ENCODE assay signal across 29 cellular contexts in genomic region chr20:48530957-48531356, GRCh38.
DNase-seq lines count a peak whose midpoint lies in the region; ATAC-seq and TF ChIP-seq lines count a peak whose summit lies in the region.
"Had no signal": no experiment of that assay in that cellular context is flagged by ENCODE, and none has a peak within 500 bp of the region (broad histone marks: within the 10 kb centered on the region; RNA-seq: fewer than 3 reads in every experiment).

No MANE protein-coding gene starts in this region.

- H3K36me3 Mint-ChIP-seq in activated T-cell treated with anti-CD3 and anti-CD28 coated beads, Interleukin-2, amount 50 U/mL, for 72 hours (ENCODE audit: insufficient read depth in 2 of 2): no peaks in the 10 kb centered on the region
- H3K36me3 Mint-ChIP-seq: activated naive CD4-positive, alpha-beta T cell treated with anti-CD3 and anti-CD28 coated beads, Interleukin-2, amount 10 ng/mL, durations not matched to agents 7 days and 5 days; naive thymus-derived CD8-positive, alpha-beta T cell; T-cell had no signal

- H3K9me3 ChIP-seq in RWPE2 (ENCODE audit: severe bottlenecking) (no peaks in the 10 kb centered on the region), lower lobe of right lung (no peaks in the 10 kb centered on the region)
- H3K9me3 ChIP-seq: Caco-2, stomach, tibial artery had no signal

- intact Hi-C loops in lower lobe of right lung (cut with DNase I): no loop called here

- peaks cover 33% of the 10 kb centered on the region for H3K27me3 Mint-ChIP-seq in activated T-cell treated with anti-CD3 and anti-CD28 coated beads, Interleukin-2, amount 50 U/mL, for 72 hours (ENCODE audit: low read depth)

- peak; percentile 92 for ATAC-seq in RWPE2 (ENCODE audit: low read depth)
- peak; percentile 38 to 41 for ATAC-seq in lower lobe of right lung
- no peak for ATAC-seq in activated T-cell treated with anti-CD3 and anti-CD28 coated beads, Interleukin-2, amount 50 U/mL, for 72 hours (replicated peaks in 1 of 2)
- ATAC-seq: effector memory CD8-positive, alpha-beta T cell; GM12878; left lobe of liver; naive thymus-derived CD8-positive, alpha-beta T cell; T-cell had no signal

- H3K36me3 ChIP-seq in RWPE2 (ENCODE audit: low read depth) (no peaks in the 10 kb centered on the region), lower lobe of right lung (no peaks in the 10 kb centered on the region)
- H3K36me3 ChIP-seq: SJCRH30, stomach, tibial artery had no signal

- H3K4me1 ChIP-seq in RWPE2 (ENCODE audit: insufficient read depth, poor library complexity, severe bottlenecking): peaks cover 3% of the 10 kb centered on the region
- H3K4me1 ChIP-seq in lower lobe of right lung: no peaks in the 10 kb centered on the region
- H3K4me1 ChIP-seq: stomach, tibial artery had no signal

- TF ChIP-seq CTCF in RWPE2 (IDR thresholded peaks at IDR 0.05; ENCODE audit: poor library complexity, severe bottlenecking) (no peak), lower lobe of right lung (IDR thresholded peaks at IDR 0.05) (no peak)

- H3K4me3 ChIP-seq in RWPE2 (ENCODE audit: severe bottlenecking) (no peak overlapping the region), lower lobe of right lung (no peak overlapping the region)
- H3K4me3 ChIP-seq: GM12878, hepatocyte, SJCRH30, skin epidermis, stomach, tibial artery had no signal

- in situ Hi-C loops in ACHN (cut with HindIII; ENCODE audit: low pct_ligation_motif_present, low pct_unique_long_range_greater_than_20kb, low sequenced_read_pairs): no loop called here

- no peaks in the 10 kb centered on the region for H3K9me3 Mint-ChIP-seq in activated T-cell treated with anti-CD3 and anti-CD28 coated beads, Interleukin-2, amount 50 U/mL, for 72 hours
- H3K9me3 Mint-ChIP-seq: activated naive CD4-positive, alpha-beta T cell treated with anti-CD3 and anti-CD28 coated beads, Interleukin-2, amount 10 ng/mL, durations not matched to agents 7 days and 5 days; effector memory CD8-positive, alpha-beta T cell; naive thymus-derived CD8-positive, alpha-beta T cell; T-cell had no signal

- peak; percentile 78 for DNase-seq in ACHN
- peak; percentile 36 for DNase-seq in HT1080 (ENCODE audit: low read depth)
- DNase-seq in RWPE2 (ENCODE audit: low spot score): no peak
- DNase-seq in lower lobe of right lung: no peak
- DNase-seq in germinal center (ENCODE audit: low spot score): no peak
- DNase-seq in activated T-cell treated with anti-CD3 and anti-CD28 coated beads, Interleukin-2, amount 50 U/mL, for 72 hours: no peak
- no peak for DNase-seq in NCI-H774 (lab: John Stamatoyannopoulos, UW)
- no peak for DNase-seq in NCI-H2107 (lab: John Stamatoyannopoulos, UW)
- DNase-seq: activated CD4-positive, alpha-beta T cell treated with anti-CD3 and anti-CD28 coated beads, Interleukin-2, amount 50 U/mL, for 4 hours; activated CD4-positive, CD25-positive, alpha-beta regulatory T cell; activated CD8-positive, alpha-beta memory T cell treated with anti-CD3 and anti-CD28 coated beads, Interleukin-2, amount 50 U/mL, for 4 hours; activated naive CD4-positive, alpha-beta T cell treated with anti-CD3 and anti-CD28 coated beads, Interleukin-2, amount 10 ng/mL, durations not matched to agents 7 days and 5 days; Caco-2; effector memory CD8-positive, alpha-beta T cell; MV-4-11; naive thymus-derived CD8-positive, alpha-beta T cell; NCI-H1436 treated with DMSO at 0.1 percent for 48 hours; NCI-H446 treated with DMSO at 0.1 percent for 48 hours; occipital lobe; OCI-M1; SJCRH30; stimulated activated CD8-positive, alpha-beta memory T cell treated with anti-CD3 and anti-CD28 coated beads, Interleukin-4, amount 100 ng/mL, for 48 hours; stomach; T-cell; tibial artery had no signal

- no peaks in the 10 kb centered on the region for H3K4me1 Mint-ChIP-seq in activated T-cell treated with anti-CD3 and anti-CD28 coated beads, Interleukin-2, amount 50 U/mL, for 72 hours (ENCODE audit: low read depth)
- H3K4me1 Mint-ChIP-seq: activated naive CD4-positive, alpha-beta T cell treated with anti-CD3 and anti-CD28 coated beads, Interleukin-2, amount 10 ng/mL, durations not matched to agents 7 days and 5 days; naive thymus-derived CD8-positive, alpha-beta T cell; T-cell had no signal

- H3K27me3 ChIP-seq in RWPE2 (ENCODE audit: insufficient read depth, poor library complexity, severe bottlenecking) (peaks cover 15% of the 10 kb centered on the region), lower lobe of right lung (ENCODE audit: low read depth) (peaks cover 8% of the 10 kb centered on the region)
- H3K27me3 ChIP-seq: hepatocyte, SJCRH30 had no signal

- no peak overlapping the region for H3K27ac Mint-ChIP-seq in activated T-cell treated with anti-CD3 and anti-CD28 coated beads, Interleukin-2, amount 50 U/mL, for 72 hours
- H3K27ac Mint-ChIP-seq: activated naive CD4-positive, alpha-beta T cell treated with anti-CD3 and anti-CD28 coated beads, Interleukin-2, amount 10 ng/mL, durations not matched to agents 7 days and 5 days; effector memory CD8-positive, alpha-beta T cell; naive thymus-derived CD8-positive, alpha-beta T cell; T-cell had no signal

- no peak overlapping the region for H3K4me3 Mint-ChIP-seq in activated T-cell treated with anti-CD3 and anti-CD28 coated beads, Interleukin-2, amount 50 U/mL, for 72 hours
- H3K4me3 Mint-ChIP-seq: activated naive CD4-positive, alpha-beta T cell treated with anti-CD3 and anti-CD28 coated beads, Interleukin-2, amount 10 ng/mL, durations not matched to agents 7 days and 5 days; effector memory CD8-positive, alpha-beta T cell; naive thymus-derived CD8-positive, alpha-beta T cell; T-cell had no signal

- no peak overlapping the region for H3K27ac ChIP-seq in RWPE2 (ENCODE audit: poor library complexity, severe bottlenecking)
- H3K27ac ChIP-seq in lower lobe of right lung: no peak overlapping the region
- H3K27ac ChIP-seq: hepatocyte, SJCRH30, skin epidermis, stomach, tibial artery had no signal

Comparison
In these comparisons a context has a peak if more than half of its experiments do, and no peak if none do; other contexts are left out.
1. DNase-seq: peak in ACHN (single experiment) and HT1080 (single experiment); none in RWPE2 (single experiment), lower lobe of right lung (single experiment), germinal center (single experiment), activated T-cell treated with anti-CD3 and anti-CD28 coated beads, Interleukin-2, amount 50 U/mL, for 72 hours (0 of 2), NCI-H774 (single experiment) and NCI-H2107 (single experiment).
2. ATAC-seq: peak in RWPE2 (single experiment) and lower lobe of right lung (2 of 2); none in activated T-cell treated with anti-CD3 and anti-CD28 coated beads, Interleukin-2, amount 50 U/mL, for 72 hours (0 of 2).